In genomic region chr10:51183783-51184182, GRCh38 we compare ENCODE assay signal across 28 cellular contexts.
"Had no signal": no experiment of that assay in that cellular context is flagged by ENCODE, and none has a peak within 500 bp of the region (broad histone marks: within the 10 kb centered on the region; RNA-seq: fewer than 3 reads in every experiment).

No MANE protein-coding gene starts in this region.

- H3K27me3 ChIP-seq: colonic mucosa, dorsolateral prefrontal cortex, esophagus muscularis mucosa, esophagus squamous epithelium, foreskin keratinocyte, gastrocnemius medialis, gastroesophageal sphincter, heart left ventricle, heart right ventricle had no signal

- H3K4me1 ChIP-seq: colonic mucosa, esophagus squamous epithelium, foreskin keratinocyte had no signal

- FAIRE-seq: colon, endometrium, endothelial cell of umbilical vein, frontal cortex had no signal

- H3K4me3 ChIP-seq: colonic mucosa, coronary artery, dorsolateral prefrontal cortex, esophagus muscularis mucosa, esophagus squamous epithelium, gastrocnemius medialis, gastroesophageal sphincter, heart left ventricle, heart right ventricle had no signal

- H3K36me3 ChIP-seq: colonic mucosa, esophagus muscularis mucosa, esophagus squamous epithelium, gastrocnemius medialis, gastroesophageal sphincter, heart left ventricle, heart right ventricle had no signal

- H3K27ac ChIP-seq: colonic mucosa, coronary artery, dorsolateral prefrontal cortex, epithelial cell of prostate, esophagus muscularis mucosa, esophagus squamous epithelium, foreskin keratinocyte, gastrocnemius medialis, gastroesophageal sphincter, heart left ventricle, heart right ventricle had no signal

- DNase-seq: colonic mucosa; cortex of kidney; dermis blood vessel endothelial cell; dorsolateral prefrontal cortex; effector CD4-positive, alpha-beta T cell; effector CD8-positive, alpha-beta T cell; effector memory CD4-positive, alpha-beta T cell; effector memory CD8-positive, alpha-beta T cell; endodermal cell; erythroblast; esophagus squamous epithelium; foreskin fibroblast; foreskin keratinocyte; foreskin melanocyte; gastrocnemius medialis; glutamatergic neuron; head of caudate nucleus; heart left ventricle; heart right ventricle had no signal

- ATAC-seq: effector memory CD8-positive, alpha-beta T cell; esophagus mucosa; foreskin keratinocyte; gastrocnemius medialis; gastroesophageal sphincter; heart left ventricle; heart right ventricle had no signal

- H3K9me3 ChIP-seq: colonic mucosa, esophagus muscularis mucosa, esophagus squamous epithelium, gastrocnemius medialis, gastroesophageal sphincter, heart left ventricle, heart right ventricle had no signal
